ENCODE assay signal across 10 cellular contexts in the genomic region with DNA sequence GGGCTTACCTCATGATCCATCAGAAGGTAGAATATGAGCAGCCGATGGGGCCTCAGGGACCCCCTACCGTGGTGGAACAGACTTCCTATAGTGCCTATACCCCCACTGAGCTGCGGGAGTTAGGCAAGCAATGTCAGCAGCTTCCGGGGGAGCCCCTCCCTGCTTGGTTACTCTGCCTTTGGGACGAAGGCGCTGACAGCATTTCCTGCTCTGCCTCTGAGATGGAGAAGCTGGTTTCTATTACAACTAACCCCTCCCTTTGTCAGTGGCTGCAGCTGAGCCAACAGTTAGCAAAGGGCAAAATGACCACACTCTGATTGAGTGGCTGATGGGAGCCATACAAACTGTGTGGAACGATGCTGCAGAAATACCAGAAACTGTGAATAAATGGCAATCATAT.
DNase-seq lines count a peak whose midpoint lies in the region; ATAC-seq and TF ChIP-seq lines count a peak whose summit lies in the region.
"Had no signal": no experiment of that assay in that cellular context is flagged by ENCODE, and none has a peak within 500 bp of the region (broad histone marks: within the 10 kb centered on the region; RNA-seq: fewer than 3 reads in every experiment).

No MANE protein-coding gene starts in this region.

- H3K36me3 ChIP-seq in GM06990 (ENCODE audit: control insufficient read depth, insufficient read depth, low read length) (no peaks in the 10 kb centered on the region), left lung (no peaks in the 10 kb centered on the region), Caco-2 (ENCODE audit: control insufficient read depth, insufficient read depth, low read length) (no peaks in the 10 kb centered on the region)

- no peak overlapping the region for H3K4me3 ChIP-seq in GM06990 (replicated peaks; ENCODE audit: low read depth, low read length)
- no peak overlapping the region for H3K4me3 ChIP-seq in left lung
- H3K4me3 ChIP-seq in Caco-2 (ENCODE audit: low read depth, low read length) = no peak overlapping the region

- H3K4me3 Mint-ChIP-seq in WTC11 (no peak overlapping the region), Caco-2 (ENCODE audit: unreplicated experiment) (no peak overlapping the region), progenitor cell of endocrine pancreas (ENCODE audit: low read depth) (no peak overlapping the region)
- H3K4me3 Mint-ChIP-seq: T-cell had no signal

- no peak for TF ChIP-seq CTCF in GM06990 (IDR thresholded peaks at IDR 0.05; ENCODE audit: insufficient read depth, low read length, poor library complexity, severe bottlenecking)
- no peak for TF ChIP-seq CTCF in WTC11 (IDR thresholded peaks at IDR 0.05)
- no peak for TF ChIP-seq CTCF in left lung (IDR thresholded peaks at IDR 0.05)
- TF ChIP-seq CTCF in Caco-2 (IDR thresholded peaks at IDR 0.05; ENCODE audit: insufficient read depth in 1 of 2, low read depth in 1 of 2, low read length in 1 of 2, severe bottlenecking in 1 of 2, unreplicated experiment in 1 of 2) = no peak
- no peak for TF ChIP-seq CTCF in progenitor cell of endocrine pancreas (IDR thresholded peaks at IDR 0.05; ENCODE audit: unreplicated experiment)

- H3K9me3 Mint-ChIP-seq in WTC11 (no peaks in the 10 kb centered on the region), Caco-2 (ENCODE audit: unreplicated experiment) (no peaks in the 10 kb centered on the region), progenitor cell of endocrine pancreas (ENCODE audit: low read depth) (peaks cover 10% of the 10 kb centered on the region)
- H3K9me3 Mint-ChIP-seq: T-cell had no signal

- DNase-seq in GM06990 (ENCODE audit: extremely low read depth, insufficient read length) (peak; percentile 1), WTC11 (ENCODE audit: low spot score) (no peak), left lung (peak in 1 of 2 donors; percentile 39), NCI-H2196 treated with DMSO at 0.1 percent for 48 hours (lab: John Stamatoyannopoulos, UW; ENCODE audit: unreplicated experiment) (no peak), Caco-2 (no peak), progenitor cell of endocrine pancreas (ENCODE audit: low spot score, unreplicated experiment) (no peak)
- no peak for DNase-seq in activated effector memory CD4-positive, alpha-beta T cell treated with Interleukin-2 at 50 U/mL for 16 hours
- DNase-seq: IMR-90 had no signal

- H3K27me3 ChIP-seq in GM06990 (replicated peaks; ENCODE audit: control insufficient read depth, insufficient read depth, low read length) = no peaks in the 10 kb centered on the region
- H3K27me3 ChIP-seq in left lung = no peaks in the 10 kb centered on the region
- H3K27me3 ChIP-seq in Caco-2 (replicated peaks; ENCODE audit: control insufficient read depth, insufficient read depth, low read length) = no peaks in the 10 kb centered on the region

- H3K9me3 ChIP-seq in left lung = no peaks in the 10 kb centered on the region
- no peaks in the 10 kb centered on the region for H3K9me3 ChIP-seq in Caco-2

- intact Hi-C loops in left lung (cut with DNase I) (no loop called here), Caco-2 (cut with micrococcal nuclease; ENCODE audit: unreplicated experiment) (no loop called here)

- POLR2A ChIA-PET in WTC11 (lab: Charles Lee) = no interaction called here
- POLR2A ChIA-PET in Caco-2 (lab: Charles Lee) = no interaction called here

- CTCF ChIA-PET in WTC11 (lab: Charles Lee) = interaction anchor here (1.1 kb wide), 1 partner anchor 212 kb away, joined by 3 read pairs; no protein-coding TSS in a partner anchor
- CTCF ChIA-PET in Caco-2 (lab: Charles Lee) = no interaction called here

- H3K4me1 ChIP-seq in left lung (no peaks in the 10 kb centered on the region), Caco-2 (no peaks in the 10 kb centered on the region)

- ATAC-seq in GM21529 (IDR thresholded peaks at IDR 0.05; ENCODE audit: unreplicated experiment) (peak; percentile 82), WTC11 (peak; percentile 47; the same call in 1 of the 2 replicates), left lung (peak; percentile 56)

- H3K27me3 Mint-ChIP-seq in WTC11 (ENCODE audit: low read depth) (no peaks in the 10 kb centered on the region), Caco-2 (ENCODE audit: insufficient read depth, unreplicated experiment) (no peaks in the 10 kb centered on the region), progenitor cell of endocrine pancreas (no peaks in the 10 kb centered on the region)
- H3K27me3 Mint-ChIP-seq: T-cell had no signal

- no TSS peak for BruUV-seq in Caco-2 (replicated peaks; lab: Mats Ljungman, UMichigan)

- no peak overlapping the region for H3K27ac Mint-ChIP-seq in WTC11
- no peak overlapping the region for H3K27ac Mint-ChIP-seq in Caco-2 (ENCODE audit: unreplicated experiment)
- no peak overlapping the region for H3K27ac Mint-ChIP-seq in progenitor cell of endocrine pancreas
- H3K27ac Mint-ChIP-seq: T-cell had no signal

- H3K36me3 Mint-ChIP-seq in WTC11 (no peaks in the 10 kb centered on the region), Caco-2 (ENCODE audit: insufficient read depth, unreplicated experiment) (no peaks in the 10 kb centered on the region), progenitor cell of endocrine pancreas (ENCODE audit: insufficient read depth) (no peaks in the 10 kb centered on the region)
- H3K36me3 Mint-ChIP-seq: T-cell had no signal

- no peaks in the 10 kb centered on the region for H3K4me1 Mint-ChIP-seq in WTC11
- no peaks in the 10 kb centered on the region for H3K4me1 Mint-ChIP-seq in Caco-2 (ENCODE audit: low read depth, unreplicated experiment)
- H3K4me1 Mint-ChIP-seq in progenitor cell of endocrine pancreas (ENCODE audit: low read depth) = no peaks in the 10 kb centered on the region

- H3K27ac ChIP-seq in left lung = no peak overlapping the region

TF ChIP-seq in WTC11, 78 proteins besides CTCF, POLR2A, EP300 and RAD21:
- TF ChIP-seq, protein P1, sequence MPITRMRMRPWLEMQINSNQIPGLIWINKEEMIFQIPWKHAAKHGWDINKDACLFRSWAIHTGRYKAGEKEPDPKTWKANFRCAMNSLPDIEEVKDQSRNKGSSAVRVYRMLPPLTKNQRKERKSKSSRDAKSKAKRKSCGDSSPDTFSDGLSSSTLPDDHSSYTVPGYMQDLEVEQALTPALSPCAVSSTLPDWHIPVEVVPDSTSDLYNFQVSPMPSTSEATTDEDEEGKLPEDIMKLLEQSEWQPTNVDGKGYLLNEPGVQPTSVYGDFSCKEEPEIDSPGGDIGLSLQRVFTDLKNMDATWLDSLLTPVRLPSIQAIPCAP (CRISPR knock-in tag; IDR thresholded peaks at IDR 0.05) = no peak
- TF ChIP-seq NFE2L1 (CRISPR knock-in tag; IDR thresholded peaks at IDR 0.05) = no peak
- TF ChIP-seq, protein P2, sequence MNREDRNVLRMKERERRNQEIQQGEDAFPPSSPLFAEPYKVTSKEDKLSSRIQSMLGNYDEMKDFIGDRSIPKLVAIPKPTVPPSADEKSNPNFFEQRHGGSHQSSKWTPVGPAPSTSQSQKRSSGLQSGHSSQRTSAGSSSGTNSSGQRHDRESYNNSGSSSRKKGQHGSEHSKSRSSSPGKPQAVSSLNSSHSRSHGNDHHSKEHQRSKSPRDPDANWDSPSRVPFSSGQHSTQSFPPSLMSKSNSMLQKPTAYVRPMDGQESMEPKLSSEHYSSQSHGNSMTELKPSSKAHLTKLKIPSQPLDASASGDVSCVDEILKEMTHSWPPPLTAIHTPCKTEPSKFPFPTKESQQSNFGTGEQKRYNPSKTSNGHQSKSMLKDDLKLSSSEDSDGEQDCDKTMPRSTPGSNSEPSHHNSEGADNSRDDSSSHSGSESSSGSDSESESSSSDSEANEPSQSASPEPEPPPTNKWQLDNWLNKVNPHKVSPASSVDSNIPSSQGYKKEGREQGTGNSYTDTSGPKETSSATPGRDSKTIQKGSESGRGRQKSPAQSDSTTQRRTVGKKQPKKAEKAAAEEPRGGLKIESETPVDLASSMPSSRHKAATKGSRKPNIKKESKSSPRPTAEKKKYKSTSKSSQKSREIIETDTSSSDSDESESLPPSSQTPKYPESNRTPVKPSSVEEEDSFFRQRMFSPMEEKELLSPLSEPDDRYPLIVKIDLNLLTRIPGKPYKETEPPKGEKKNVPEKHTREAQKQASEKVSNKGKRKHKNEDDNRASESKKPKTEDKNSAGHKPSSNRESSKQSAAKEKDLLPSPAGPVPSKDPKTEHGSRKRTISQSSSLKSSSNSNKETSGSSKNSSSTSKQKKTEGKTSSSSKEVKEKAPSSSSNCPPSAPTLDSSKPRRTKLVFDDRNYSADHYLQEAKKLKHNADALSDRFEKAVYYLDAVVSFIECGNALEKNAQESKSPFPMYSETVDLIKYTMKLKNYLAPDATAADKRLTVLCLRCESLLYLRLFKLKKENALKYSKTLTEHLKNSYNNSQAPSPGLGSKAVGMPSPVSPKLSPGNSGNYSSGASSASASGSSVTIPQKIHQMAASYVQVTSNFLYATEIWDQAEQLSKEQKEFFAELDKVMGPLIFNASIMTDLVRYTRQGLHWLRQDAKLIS (CRISPR knock-in tag; IDR thresholded peaks at IDR 0.05; ENCODE audit: borderline replicate concordance) = no peak
- TF ChIP-seq KAT7 (CRISPR knock-in tag; IDR thresholded peaks at IDR 0.05; ENCODE audit: borderline replicate concordance) = no peak
- TF ChIP-seq, protein P3, sequence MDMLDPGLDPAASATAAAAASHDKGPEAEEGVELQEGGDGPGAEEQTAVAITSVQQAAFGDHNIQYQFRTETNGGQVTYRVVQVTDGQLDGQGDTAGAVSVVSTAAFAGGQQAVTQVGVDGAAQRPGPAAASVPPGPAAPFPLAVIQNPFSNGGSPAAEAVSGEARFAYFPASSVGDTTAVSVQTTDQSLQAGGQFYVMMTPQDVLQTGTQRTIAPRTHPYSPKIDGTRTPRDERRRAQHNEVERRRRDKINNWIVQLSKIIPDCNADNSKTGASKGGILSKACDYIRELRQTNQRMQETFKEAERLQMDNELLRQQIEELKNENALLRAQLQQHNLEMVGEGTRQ (CRISPR knock-in tag; IDR thresholded peaks at IDR 0.05) = no peak
TF ChIP-seq in WTC11: peak in this region for 0.
